ENCODE assay signal across 9 cellular contexts in genomic region chr6:36660771-36661471, GRCh38. TPM values are rescaled to one million over a fixed set of nuclear protein-coding genes. Genes with fewer than 3 reads are reported as not detected.
DNase-seq lines count a peak whose midpoint lies in the region; ATAC-seq and TF ChIP-seq lines count a peak whose summit lies in the region.
"Had no signal": no experiment of that assay in that cellular context is flagged by ENCODE, and none has a peak within 500 bp of the region (broad histone marks: within the 10 kb centered on the region; RNA-seq: fewer than 3 reads in every experiment).

No MANE protein-coding gene starts in this region.

- no peaks in the 10 kb centered on the region for H3K9me3 ChIP-seq in heart left ventricle

- H3K9me3 Mint-ChIP-seq in stimulated activated naive CD8-positive, alpha-beta T cell treated with anti-CD3 and anti-CD28 coated beads, Interleukin-15, amount 100 ng/mL, for 72 hours, result no peaks in the 10 kb centered on the region
- no peaks in the 10 kb centered on the region for H3K9me3 Mint-ChIP-seq in nephron progenitor cell
- H3K9me3 Mint-ChIP-seq: immature natural killer cell had no signal

- TF ChIP-seq CTCF in heart left ventricle (IDR thresholded peaks at IDR 0.05), result no peak
- no peak for TF ChIP-seq CTCF in nephron progenitor cell (IDR thresholded peaks at IDR 0.05)

- H3K4me3 Mint-ChIP-seq in stimulated activated naive CD8-positive, alpha-beta T cell treated with anti-CD3 and anti-CD28 coated beads, Interleukin-15, amount 100 ng/mL, for 72 hours, result no peak overlapping the region
- no peak overlapping the region for H3K4me3 Mint-ChIP-seq in nephron progenitor cell
- H3K4me3 Mint-ChIP-seq: immature natural killer cell had no signal

- H3K4me1 ChIP-seq in heart left ventricle, result peaks cover 0 to 25% (median 10%) of the 10 kb centered on the region in 12 donors

- DNase-seq in stimulated activated naive CD8-positive, alpha-beta T cell treated with anti-CD3 and anti-CD28 coated beads, Interleukin-15, Interleukin-2, amounts not matched to agents 100 U/mL and 50 U/mL, for 24 hours, result no peak
- DNase-seq in stimulated activated naive CD8-positive, alpha-beta T cell treated with anti-CD3 and anti-CD28 coated beads, Interleukin-15, amount 100 ng/mL, for 72 hours, result no peak
- peak; percentile 63 to 83 (median 75) for DNase-seq in heart left ventricle
- DNase-seq in nephron progenitor cell, result peak; percentile 78
- DNase-seq in cerebellum (ENCODE audit: low spot score), result no peak
- DNase-seq in NCI-H146 treated with DMSO at 0.1 percent for 48 hours (lab: John Stamatoyannopoulos, UW; ENCODE audit: unreplicated experiment), result no peak
- DNase-seq in stimulated activated CD4-positive, alpha-beta T cell treated with anti-CD3 and anti-CD28 coated beads, Interleukin-1b, Interleukin-23, amount 100 ng/mL, for 48 hours, result no peak
- DNase-seq: immature natural killer cell had no signal

- peak overlapping the region in 9 of 12 donors; percentile 17 to 39 (median 26) for H3K4me3 ChIP-seq in heart left ventricle

- TF ChIP-seq POLR2A in heart left ventricle (IDR thresholded peaks at IDR 0.05), result no peak

- peaks cover 29% of the 10 kb centered on the region for H3K27me3 Mint-ChIP-seq in stimulated activated naive CD8-positive, alpha-beta T cell treated with anti-CD3 and anti-CD28 coated beads, Interleukin-15, amount 100 ng/mL, for 72 hours
- H3K27me3 Mint-ChIP-seq in nephron progenitor cell (ENCODE audit: low read depth, poor library complexity), result peaks cover 3% of the 10 kb centered on the region

- 22 to 27% (median 24%) methylated on average over 44 of the region's 44 CpGs for WGBS in heart left ventricle, 4 donors

- intact Hi-C loops in heart left ventricle (cut with DNase I), result no loop called here

- H3K4me1 Mint-ChIP-seq in stimulated activated naive CD8-positive, alpha-beta T cell treated with anti-CD3 and anti-CD28 coated beads, Interleukin-15, amount 100 ng/mL, for 72 hours, result no peaks in the 10 kb centered on the region
- H3K4me1 Mint-ChIP-seq in nephron progenitor cell, result peaks cover 34% of the 10 kb centered on the region
- H3K4me1 Mint-ChIP-seq: immature natural killer cell had no signal

- no peaks in the 10 kb centered on the region for H3K36me3 Mint-ChIP-seq in nephron progenitor cell (ENCODE audit: low read depth)
- H3K36me3 Mint-ChIP-seq: immature natural killer cell had no signal

- H3K36me3 ChIP-seq in heart left ventricle, result no peaks in the 10 kb centered on the region

- peak; percentile 20 for ATAC-seq in stimulated activated naive CD8-positive, alpha-beta T cell treated with anti-CD3 and anti-CD28 coated beads, Interleukin-15, Interleukin-2, amounts not matched to agents 100 U/mL and 50 U/mL, for 24 hours
- ATAC-seq in stimulated activated naive CD8-positive, alpha-beta T cell treated with anti-CD3 and anti-CD28 coated beads, Interleukin-15, amount 100 ng/mL, for 72 hours, result no peak
- peak; percentile 49 to 90 (median 86) for ATAC-seq in heart left ventricle
- ATAC-seq in HG03196 (IDR thresholded peaks at IDR 0.05; ENCODE audit: unreplicated experiment), result no peak

- no peak overlapping the region for H3K27ac Mint-ChIP-seq in stimulated activated naive CD8-positive, alpha-beta T cell treated with anti-CD3 and anti-CD28 coated beads, Interleukin-15, amount 100 ng/mL, for 72 hours
- H3K27ac Mint-ChIP-seq in nephron progenitor cell, result no peak overlapping the region
- H3K27ac Mint-ChIP-seq: immature natural killer cell had no signal

- H3K27ac ChIP-seq in heart left ventricle, result peak overlapping the region in 1 of 12 donors; percentile 19

- peaks cover 0 to 14% (median 0%) of the 10 kb centered on the region in 9 donors for H3K27me3 ChIP-seq in heart left ventricle

RNA-seq across cellular contexts. Expression of gene CDKN1A, which starts 17.6 kb away (rescaled TPM):
- 100 to 1,000 TPM in 4 of 9 donors, 10 to 100 TPM in 5; 27.5 to 164 (median 99.8) TPM for total RNA-seq in heart left ventricle
- polyA plus RNA-seq in heart left ventricle, result 100 to 1,000 TPM in 1 of 2 donors, 10 to 100 TPM in 1; 36.2 to 658 TPM
- total RNA-seq in cerebellum, result 2.2 TPM

RNA-seq across cellular contexts. Expression of gene RAB44, which starts 36.7 kb away (rescaled TPM):
- total RNA-seq in heart left ventricle (under 1 TPM in 5 of 9 donors, not detected in 4; 0.06 to 0.32 (median 0.09) TPM), cerebellum (not detected)
- polyA plus RNA-seq in heart left ventricle, result under 1 TPM in 1 of 2 donors, not detected in 1; 0.04 TPM
- polyA plus RNA-seq: immature natural killer cell had no signal

Comparison
In these comparisons a context has a peak if more than half of its experiments do, and no peak if none do; other contexts are left out.
1. ATAC-seq: peak in stimulated activated naive CD8-positive, alpha-beta T cell treated with anti-CD3 and anti-CD28 coated beads, Interleukin-15, Interleukin-2, amounts not matched to agents 100 U/mL and 50 U/mL, for 24 hours (single experiment) and heart left ventricle (4 of 4); none in stimulated activated naive CD8-positive, alpha-beta T cell treated with anti-CD3 and anti-CD28 coated beads, Interleukin-15, amount 100 ng/mL, for 72 hours (single experiment) and HG03196 (single experiment).
2. DNase-seq: peak in heart left ventricle (5 of 5) and nephron progenitor cell (single experiment); none in stimulated activated naive CD8-positive, alpha-beta T cell treated with anti-CD3 and anti-CD28 coated beads, Interleukin-15, Interleukin-2, amounts not matched to agents 100 U/mL and 50 U/mL, for 24 hours (single experiment), stimulated activated naive CD8-positive, alpha-beta T cell treated with anti-CD3 and anti-CD28 coated beads, Interleukin-15, amount 100 ng/mL, for 72 hours (0 of 2), cerebellum (single experiment), NCI-H146 treated with DMSO at 0.1 percent for 48 hours (single experiment) and stimulated activated CD4-positive, alpha-beta T cell treated with anti-CD3 and anti-CD28 coated beads, Interleukin-1b, Interleukin-23, amount 100 ng/mL, for 48 hours (single experiment).